Comparison of ENCODE assay signal across 1 cellular context in genomic region chr1:109826930-109827349, GRCh38.
TF ChIP-seq lines count a peak whose summit lies in the region.

No MANE protein-coding gene starts in this region.

TF ChIP-seq in K562, 482 proteins besides CTCF, POLR2A, EP300 and RAD21 (continued from another document and continues in another):
- peak; percentile 95 for TF ChIP-seq MGA (IDR thresholded peaks at IDR 0.05)
- no peak for TF ChIP-seq CCNT2 (IDR thresholded peaks at IDR 0.05; ENCODE audit: borderline replicate concordance, extremely low read depth, insufficient read length, low read depth, low read length)
- peak; percentile 87; the same call in 1 of the 2 replicates for TF ChIP-seq ZNF197 (CRISPR knock-in tag; IDR thresholded peaks at IDR 0.05; ENCODE audit: low read depth)
- TF ChIP-seq RFX7 (CRISPR knock-in tag; IDR thresholded peaks at IDR 0.05): no peak
- peak; percentile 97 for TF ChIP-seq L3MBTL2 (IDR thresholded peaks at IDR 0.05)
- TF ChIP-seq NUFIP1 (IDR thresholded peaks at IDR 0.05; ENCODE audit: partially characterized antibody): peak; percentile 75
- TF ChIP-seq, protein P1, sequence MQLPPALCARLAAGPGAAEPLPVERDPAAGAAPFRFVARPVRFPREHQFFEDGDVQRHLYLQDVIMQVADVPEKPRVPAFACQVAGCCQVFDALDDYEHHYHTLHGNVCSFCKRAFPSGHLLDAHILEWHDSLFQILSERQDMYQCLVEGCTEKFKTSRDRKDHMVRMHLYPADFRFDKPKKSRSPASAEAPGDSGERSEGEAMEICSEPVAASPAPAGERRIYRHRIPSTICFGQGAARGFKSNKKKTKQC (CRISPR knock-in tag; IDR thresholded peaks at IDR 0.05): peak; percentile 60; the same call in 1 of the 2 replicates
- no peak for TF ChIP-seq MTA1 (IDR thresholded peaks at IDR 0.05; ENCODE audit: borderline replicate concordance)
- TF ChIP-seq TEAD4 (IDR thresholded peaks at IDR 0.05; ENCODE audit: low read length): peak; percentile 40; the same call in 1 of the 2 replicates
- TF ChIP-seq TEAD4 (CRISPR knock-in tag; IDR thresholded peaks at IDR 0.05; ENCODE audit: borderline replicate concordance): no peak
- TF ChIP-seq SRF (CRISPR knock-in tag; IDR thresholded peaks at IDR 0.05): no peak
- TF ChIP-seq SNAPC5 (CRISPR knock-in tag; IDR thresholded peaks at IDR 0.05): no peak
- TF ChIP-seq YY1 (IDR thresholded peaks at IDR 0.05; ENCODE audit: borderline replicate concordance in 1 of 3, control insufficient read depth in 1 of 3, extremely low read depth in 1 of 3, insufficient read depth in 3 of 3, insufficient read length in 1 of 3, insufficient replicate concordance in 2 of 3, low read depth in 1 of 3, low read length in 2 of 3): peak; percentile 53 to 92 (median 69)
- TF ChIP-seq, protein P2, sequence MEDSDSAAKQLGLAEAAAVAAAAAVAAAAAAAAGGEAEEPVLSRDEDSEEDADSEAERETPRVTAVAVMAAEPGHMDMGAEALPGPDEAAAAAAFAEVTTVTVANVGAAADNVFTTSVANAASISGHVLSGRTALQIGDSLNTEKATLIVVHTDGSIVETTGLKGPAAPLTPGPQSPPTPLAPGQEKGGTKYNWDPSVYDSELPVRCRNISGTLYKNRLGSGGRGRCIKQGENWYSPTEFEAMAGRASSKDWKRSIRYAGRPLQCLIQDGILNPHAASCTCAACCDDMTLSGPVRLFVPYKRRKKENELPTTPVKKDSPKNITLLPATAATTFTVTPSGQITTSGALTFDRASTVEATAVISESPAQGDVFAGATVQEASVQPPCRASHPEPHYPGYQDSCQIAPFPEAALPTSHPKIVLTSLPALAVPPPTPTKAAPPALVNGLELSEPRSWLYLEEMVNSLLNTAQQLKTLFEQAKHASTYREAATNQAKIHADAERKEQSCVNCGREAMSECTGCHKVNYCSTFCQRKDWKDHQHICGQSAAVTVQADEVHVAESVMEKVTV (CRISPR knock-in tag; IDR thresholded peaks at IDR 0.05): peak; percentile 16; the same call in 1 of the 2 replicates
- TF ChIP-seq, protein P3, sequence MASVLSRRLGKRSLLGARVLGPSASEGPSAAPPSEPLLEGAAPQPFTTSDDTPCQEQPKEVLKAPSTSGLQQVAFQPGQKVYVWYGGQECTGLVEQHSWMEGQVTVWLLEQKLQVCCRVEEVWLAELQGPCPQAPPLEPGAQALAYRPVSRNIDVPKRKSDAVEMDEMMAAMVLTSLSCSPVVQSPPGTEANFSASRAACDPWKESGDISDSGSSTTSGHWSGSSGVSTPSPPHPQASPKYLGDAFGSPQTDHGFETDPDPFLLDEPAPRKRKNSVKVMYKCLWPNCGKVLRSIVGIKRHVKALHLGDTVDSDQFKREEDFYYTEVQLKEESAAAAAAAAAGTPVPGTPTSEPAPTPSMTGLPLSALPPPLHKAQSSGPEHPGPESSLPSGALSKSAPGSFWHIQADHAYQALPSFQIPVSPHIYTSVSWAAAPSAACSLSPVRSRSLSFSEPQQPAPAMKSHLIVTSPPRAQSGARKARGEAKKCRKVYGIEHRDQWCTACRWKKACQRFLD (CRISPR knock-in tag; IDR thresholded peaks at IDR 0.05): peak; percentile 97
- TF ChIP-seq, protein P4, sequence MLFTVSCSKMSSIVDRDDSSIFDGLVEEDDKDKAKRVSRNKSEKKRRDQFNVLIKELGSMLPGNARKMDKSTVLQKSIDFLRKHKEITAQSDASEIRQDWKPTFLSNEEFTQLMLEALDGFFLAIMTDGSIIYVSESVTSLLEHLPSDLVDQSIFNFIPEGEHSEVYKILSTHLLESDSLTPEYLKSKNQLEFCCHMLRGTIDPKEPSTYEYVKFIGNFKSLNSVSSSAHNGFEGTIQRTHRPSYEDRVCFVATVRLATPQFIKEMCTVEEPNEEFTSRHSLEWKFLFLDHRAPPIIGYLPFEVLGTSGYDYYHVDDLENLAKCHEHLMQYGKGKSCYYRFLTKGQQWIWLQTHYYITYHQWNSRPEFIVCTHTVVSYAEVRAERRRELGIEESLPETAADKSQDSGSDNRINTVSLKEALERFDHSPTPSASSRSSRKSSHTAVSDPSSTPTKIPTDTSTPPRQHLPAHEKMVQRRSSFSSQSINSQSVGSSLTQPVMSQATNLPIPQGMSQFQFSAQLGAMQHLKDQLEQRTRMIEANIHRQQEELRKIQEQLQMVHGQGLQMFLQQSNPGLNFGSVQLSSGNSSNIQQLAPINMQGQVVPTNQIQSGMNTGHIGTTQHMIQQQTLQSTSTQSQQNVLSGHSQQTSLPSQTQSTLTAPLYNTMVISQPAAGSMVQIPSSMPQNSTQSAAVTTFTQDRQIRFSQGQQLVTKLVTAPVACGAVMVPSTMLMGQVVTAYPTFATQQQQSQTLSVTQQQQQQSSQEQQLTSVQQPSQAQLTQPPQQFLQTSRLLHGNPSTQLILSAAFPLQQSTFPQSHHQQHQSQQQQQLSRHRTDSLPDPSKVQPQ (CRISPR knock-in tag; IDR thresholded peaks at IDR 0.05; ENCODE audit: borderline replicate concordance): peak; percentile 84
- peak; percentile 71 for TF ChIP-seq MEF2D (tag; conservative IDR thresholded peaks at IDR 0.05; ENCODE audit: low read depth)
- TF ChIP-seq HCFC1 (IDR thresholded peaks at IDR 0.05; ENCODE audit: low read depth, low read length): no peak
- TF ChIP-seq, protein P5, sequence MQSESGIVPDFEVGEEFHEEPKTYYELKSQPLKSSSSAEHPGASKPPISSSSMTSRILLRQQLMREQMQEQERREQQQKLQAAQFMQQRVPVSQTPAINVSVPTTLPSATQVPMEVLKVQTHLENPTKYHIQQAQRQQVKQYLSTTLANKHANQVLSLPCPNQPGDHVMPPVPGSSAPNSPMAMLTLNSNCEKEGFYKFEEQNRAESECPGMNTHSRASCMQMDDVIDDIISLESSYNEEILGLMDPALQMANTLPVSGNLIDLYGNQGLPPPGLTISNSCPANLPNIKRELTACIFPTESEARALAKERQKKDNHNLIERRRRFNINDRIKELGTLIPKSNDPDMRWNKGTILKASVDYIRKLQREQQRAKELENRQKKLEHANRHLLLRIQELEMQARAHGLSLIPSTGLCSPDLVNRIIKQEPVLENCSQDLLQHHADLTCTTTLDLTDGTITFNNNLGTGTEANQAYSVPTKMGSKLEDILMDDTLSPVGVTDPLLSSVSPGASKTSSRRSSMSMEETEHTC (IDR thresholded peaks at IDR 0.05): 0 out of 2 replicates have a peak, but pooled peaks have one; percentile 12
- TF ChIP-seq POLR2G (IDR thresholded peaks at IDR 0.05; ENCODE audit: low read depth, low read length): no peak
- TF ChIP-seq SIRT6 (IDR thresholded peaks at IDR 0.05; ENCODE audit: low read depth, low read length): no peak
- TF ChIP-seq ZNF644 (tag; IDR thresholded peaks at IDR 0.05; ENCODE audit: low read depth): peak; percentile 94
- peak; percentile 29; the same call in 1 of the 2 replicates for TF ChIP-seq CREB5 (CRISPR knock-in tag; IDR thresholded peaks at IDR 0.05)
- no peak for TF ChIP-seq NFYB (IDR thresholded peaks at IDR 0.05; ENCODE audit: extremely low read depth, insufficient read length)
- peak; percentile 68 for TF ChIP-seq HDAC8 (tag; IDR thresholded peaks at IDR 0.05)
- peak; percentile 82 for TF ChIP-seq IFI16 (CRISPR knock-in tag; IDR thresholded peaks at IDR 0.05)
- no peak for TF ChIP-seq ZNF12 (CRISPR knock-in tag; IDR thresholded peaks at IDR 0.05)
- no peak for TF ChIP-seq SNRNP70 (optimal IDR thresholded peaks at IDR 0.05; ENCODE audit: low read depth, low read length)
- TF ChIP-seq EP400 (IDR thresholded peaks at IDR 0.05): peak; percentile 72
- peak; percentile 59 for TF ChIP-seq PTRF (tag; IDR thresholded peaks at IDR 0.05)
